ENCODE assay signal across 11 cellular contexts in the genomic region with DNA sequence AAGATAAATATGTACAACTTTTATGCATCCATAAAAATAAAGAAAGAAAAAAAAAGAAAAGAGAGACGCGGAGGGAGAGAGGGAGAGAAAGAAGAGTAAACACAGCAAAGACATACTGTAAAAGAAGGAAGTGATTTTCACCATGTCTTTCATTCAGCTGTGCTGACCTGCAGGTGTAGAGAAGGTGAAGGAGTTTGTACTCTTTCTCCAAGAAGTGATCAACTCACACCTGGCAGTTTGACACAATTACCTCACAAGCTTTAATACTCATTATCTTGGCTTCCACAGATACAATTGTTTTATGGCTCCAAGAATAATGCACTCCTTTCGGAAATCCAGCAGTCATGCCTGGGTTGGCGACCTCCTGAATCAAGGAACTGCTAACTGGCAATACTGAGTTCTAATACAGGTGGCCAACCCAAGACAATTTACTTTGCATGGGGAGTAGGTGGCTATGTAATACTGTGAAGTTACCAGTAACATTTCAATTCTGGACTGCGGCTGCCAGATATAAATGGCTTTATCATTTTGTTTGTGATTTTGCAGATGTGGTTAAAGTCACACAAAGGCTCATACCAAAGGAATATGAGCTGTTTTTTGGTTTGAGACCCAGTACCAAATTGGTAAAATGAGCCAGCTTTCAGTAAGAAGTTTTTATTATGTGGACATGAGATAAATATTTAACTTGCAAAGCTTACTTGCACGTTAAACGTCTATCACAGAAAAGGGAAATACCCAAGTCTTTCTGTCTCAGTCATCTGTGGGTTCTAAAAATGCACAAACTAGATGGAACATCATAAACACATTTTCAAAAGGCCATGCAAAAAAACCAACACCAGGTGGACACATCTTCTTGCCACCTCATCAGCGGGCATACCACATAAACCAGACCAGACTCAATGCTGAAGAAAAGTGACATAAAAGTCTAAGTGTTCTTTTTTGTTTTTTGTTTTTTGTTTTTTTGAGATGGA.
DNase-seq lines count a peak whose midpoint lies in the region; ATAC-seq and TF ChIP-seq lines count a peak whose summit lies in the region.
"Had no signal": no experiment of that assay in that cellular context is flagged by ENCODE, and none has a peak within 500 bp of the region (broad histone marks: within the 10 kb centered on the region; RNA-seq: fewer than 3 reads in every experiment).

No MANE protein-coding gene starts in this region.

- H3K36me3 ChIP-seq in KMS-11 (ENCODE audit: insufficient read depth), result no peaks in the 10 kb centered on the region
- H3K36me3 ChIP-seq in uterus, result no peaks in the 10 kb centered on the region

- H4K20me1 ChIP-seq in KMS-11 (ENCODE audit: insufficient read depth), result no peaks in the 10 kb centered on the region

- peak overlapping the region; percentile 11; the same call in 1 of the 2 replicates for H2AFZ ChIP-seq in KMS-11 (ENCODE audit: low read depth)

- H3K27me3 ChIP-seq in KMS-11 (ENCODE audit: insufficient read depth, low read depth) (no peaks in the 10 kb centered on the region), uterus (no peaks in the 10 kb centered on the region)

- ATAC-seq in GM19438 (IDR thresholded peaks at IDR 0.05; ENCODE audit: low read depth, unreplicated experiment) (peak; percentile 44), HG02938 (IDR thresholded peaks at IDR 0.05; ENCODE audit: unreplicated experiment) (peak; percentile 75)
- ATAC-seq in activated naive CD8-positive, alpha-beta T cell treated with anti-CD3 and anti-CD28 coated beads, Interleukin-2, amount 50 U/mL, for 24 hours, result no peak

- DNase-seq in GM12864 (ENCODE audit: low read depth), result peak; percentile 48
- no peak for DNase-seq in DMS114 treated with DMSO at 0.1 percent for 48 hours (lab: John Stamatoyannopoulos, UW; ENCODE audit: unreplicated experiment)
- no peak for DNase-seq in uterus
- no peak for DNase-seq in activated T-cell treated with anti-CD3 and anti-CD28 coated beads, Interleukin-2, amount 50 U/mL, for 24 hours
- DNase-seq in activated naive CD8-positive, alpha-beta T cell treated with anti-CD3 and anti-CD28 coated beads, Interleukin-2, amount 50 U/mL, for 24 hours, result no peak
- DNase-seq: activated effector memory CD4-positive, alpha-beta T cell treated with anti-CD3 and anti-CD28 coated beads, Interleukin-2, amount 50 U/mL, for 16 hours; NCI-H1417 treated with DMSO at 0.1 percent for 48 hours; OCI-M1 had no signal

- no peak overlapping the region for H3K27ac Mint-ChIP-seq in activated T-cell treated with anti-CD3 and anti-CD28 coated beads, Interleukin-2, amount 50 U/mL, for 24 hours
- no peak overlapping the region for H3K27ac Mint-ChIP-seq in activated naive CD8-positive, alpha-beta T cell treated with anti-CD3 and anti-CD28 coated beads, Interleukin-2, amount 50 U/mL, for 24 hours

- peak overlapping the region; percentile 54 for H3K4me2 ChIP-seq in KMS-11

- no peaks in the 10 kb centered on the region for H3K36me3 Mint-ChIP-seq in activated T-cell treated with anti-CD3 and anti-CD28 coated beads, Interleukin-2, amount 50 U/mL, for 24 hours (ENCODE audit: low read depth)
- H3K36me3 Mint-ChIP-seq in activated naive CD8-positive, alpha-beta T cell treated with anti-CD3 and anti-CD28 coated beads, Interleukin-2, amount 50 U/mL, for 24 hours (ENCODE audit: low read depth), result no peaks in the 10 kb centered on the region

- H3K4me1 ChIP-seq in KMS-11 (ENCODE audit: low read depth, poor library complexity, severe bottlenecking) (peaks cover 82% of the 10 kb centered on the region), uterus (no peaks in the 10 kb centered on the region)

- peak overlapping the region; percentile 80 for H3K27ac ChIP-seq in KMS-11
- H3K27ac ChIP-seq in uterus, result no peak overlapping the region

- H3K9me3 Mint-ChIP-seq in activated T-cell treated with anti-CD3 and anti-CD28 coated beads, Interleukin-2, amount 50 U/mL, for 24 hours, result no peaks in the 10 kb centered on the region
- H3K9me3 Mint-ChIP-seq in activated naive CD8-positive, alpha-beta T cell treated with anti-CD3 and anti-CD28 coated beads, Interleukin-2, amount 50 U/mL, for 24 hours, result no peaks in the 10 kb centered on the region

- H3K27me3 Mint-ChIP-seq in activated T-cell treated with anti-CD3 and anti-CD28 coated beads, Interleukin-2, amount 50 U/mL, for 24 hours, result no peaks in the 10 kb centered on the region
- H3K27me3 Mint-ChIP-seq in activated naive CD8-positive, alpha-beta T cell treated with anti-CD3 and anti-CD28 coated beads, Interleukin-2, amount 50 U/mL, for 24 hours, result peaks cover 2% of the 10 kb centered on the region

- H3K4me3 Mint-ChIP-seq in activated T-cell treated with anti-CD3 and anti-CD28 coated beads, Interleukin-2, amount 50 U/mL, for 24 hours, result no peak overlapping the region
- H3K4me3 Mint-ChIP-seq in activated naive CD8-positive, alpha-beta T cell treated with anti-CD3 and anti-CD28 coated beads, Interleukin-2, amount 50 U/mL, for 24 hours, result no peak overlapping the region

- no peak for TF ChIP-seq POLR2A in uterus (IDR thresholded peaks at IDR 0.05)

- no peaks in the 10 kb centered on the region for H3K79me2 ChIP-seq in KMS-11 (ENCODE audit: insufficient read depth, low read depth)

- TF ChIP-seq CTCF in GM12864 (IDR thresholded peaks at IDR 0.05; ENCODE audit: low read depth, low read length, missing control alignments), result no peak
- TF ChIP-seq CTCF in KMS-11 (conservative IDR thresholded peaks at IDR 0.05; ENCODE audit: low read depth, low read length), result no peak
- no peak for TF ChIP-seq CTCF in uterus (IDR thresholded peaks at IDR 0.05)

- H3K4me3 ChIP-seq in GM12864 (ENCODE audit: low read depth, low read length) (no peak overlapping the region), KMS-11 (IDR thresholded peaks at IDR 0.05; ENCODE audit: insufficient read depth, low read depth, low read length) (no peak overlapping the region), uterus (no peak overlapping the region)

- no peaks in the 10 kb centered on the region for H3K4me1 Mint-ChIP-seq in activated T-cell treated with anti-CD3 and anti-CD28 coated beads, Interleukin-2, amount 50 U/mL, for 24 hours (ENCODE audit: low read depth)
- no peaks in the 10 kb centered on the region for H3K4me1 Mint-ChIP-seq in activated naive CD8-positive, alpha-beta T cell treated with anti-CD3 and anti-CD28 coated beads, Interleukin-2, amount 50 U/mL, for 24 hours

- no peaks in the 10 kb centered on the region for H3K9me3 ChIP-seq in uterus

- intact Hi-C loops in uterus (cut with DNase I; ENCODE audit: low total_unique reads), result no loop called here

- peak overlapping the region; percentile 32; the same call in 1 of the 2 replicates for H3K9ac ChIP-seq in KMS-11
